ENCODE assay signal across 14 cellular contexts in genomic region chr2:224009605-224010330, GRCh38. TPM values are rescaled to one million over a fixed set of nuclear protein-coding genes. Genes with fewer than 3 reads are reported as not detected.
A peak's percentile ranks its signal among the peaks of the same experiment; 100 is the strongest.
DNase-seq lines count a peak whose midpoint lies in the region; ATAC-seq, FAIRE-seq and TF ChIP-seq lines count a peak whose summit lies in the region.
"Had no signal": no experiment of that assay in that cellular context is flagged by ENCODE, and none has a peak within 500 bp of the region (broad histone marks: within the 10 kb centered on the region; RNA-seq: fewer than 3 reads in every experiment).

No MANE protein-coding gene starts in this region.

- peaks cover 6% of the 10 kb centered on the region for H3K4me1 ChIP-seq in IMR-90 (ENCODE audit: control insufficient read depth, insufficient read depth, low read length)
- no peaks in the 10 kb centered on the region for H3K4me1 ChIP-seq in astrocyte (ENCODE audit: insufficient read depth, low read length)
- H3K4me1 ChIP-seq in hepatocyte (ENCODE audit: insufficient read depth), result peaks cover 9% of the 10 kb centered on the region
- H3K4me1 ChIP-seq: parathyroid adenoma had no signal

- H3K9me3 Mint-ChIP-seq in astrocyte (ENCODE audit: unreplicated experiment), result no peaks in the 10 kb centered on the region
- H3K9me3 Mint-ChIP-seq: stimulated activated effector memory CD8-positive, alpha-beta T cell treated with anti-CD3 and anti-CD28 coated beads, Interleukin-12 subunit alpha, Interleukin-12 subunit beta, amount 100 ng/mL, for 72 hours had no signal

- peak overlapping the region; percentile 54 for H3K23ac ChIP-seq in IMR-90 (ENCODE audit: low read depth, low read length)

- H3K9ac ChIP-seq in IMR-90 (ENCODE audit: low read depth, low read length), result no peak overlapping the region
- H3K9ac ChIP-seq in astrocyte (ENCODE audit: low read length), result no peak overlapping the region
- H3K9ac ChIP-seq: parathyroid adenoma had no signal

- in situ Hi-C loops in IMR-90 (cut with MboI; ENCODE audit: low sequenced_read_pairs), result no loop called here

- no TSS peak for BruUV-seq in IMR-90 (replicated peaks; lab: Mats Ljungman, UMichigan)

- peaks cover 4% of the 10 kb centered on the region; the same call in 1 of the 2 replicates for H3K9me1 ChIP-seq in IMR-90 (ENCODE audit: insufficient read depth, low read length)

- no peak for TF ChIP-seq POLR2A in IMR-90 (IDR thresholded peaks at IDR 0.05; ENCODE audit: low read depth, low read length)

- no peak overlapping the region; the same call in 1 of the 2 replicates for H3K56ac ChIP-seq in IMR-90 (ENCODE audit: extremely low read depth, insufficient read depth, low read length)

- H3K9me2 ChIP-seq in hepatocyte (replicated peaks; ENCODE audit: insufficient read depth), result no peaks in the 10 kb centered on the region

- intact Hi-C loops in IMR-90 (cut with micrococcal nuclease), result no loop called here

- peak overlapping the region; percentile 59 to 73; a peak in 3 of 4 replicates for H4K8ac ChIP-seq in IMR-90 (ENCODE audit: low read depth in 2 of 2, low read length in 2 of 2)

- peaks cover 3 to 18% of the 10 kb centered on the region in 2 experiments; a peak in 3 of 4 replicates for H3K79me1 ChIP-seq in IMR-90 (ENCODE audit: low read depth in 1 of 2, low read length in 2 of 2)

- peak overlapping the region; percentile 14; the same call in 1 of the 2 replicates for H3K4me2 ChIP-seq in IMR-90 (ENCODE audit: low read depth, low read length)
- no peak overlapping the region for H3K4me2 ChIP-seq in astrocyte (ENCODE audit: low read length)
- H3K4me2 ChIP-seq in hepatocyte, result no peak overlapping the region

- peak overlapping the region; percentile 62; the same call in 1 of the 2 replicates for H4K5ac ChIP-seq in IMR-90 (ENCODE audit: low read depth, low read length)

- H3K27ac Mint-ChIP-seq in astrocyte (ENCODE audit: unreplicated experiment), result peak overlapping the region; percentile 14
- no peak overlapping the region for H3K27ac Mint-ChIP-seq in T-helper 17 cell
- H3K27ac Mint-ChIP-seq: activated naive CD8-positive, alpha-beta T cell; stimulated activated effector memory CD8-positive, alpha-beta T cell treated with anti-CD3 and anti-CD28 coated beads, Interleukin-12 subunit alpha, Interleukin-12 subunit beta, amount 100 ng/mL, for 72 hours had no signal

- H2BK15ac ChIP-seq in IMR-90 (ENCODE audit: low read depth, low read length), result peak overlapping the region; percentile 91; the same call in 2 of the 3 replicates

- peak overlapping the region; percentile 86 for H2BK5ac ChIP-seq in IMR-90 (ENCODE audit: low read depth, low read length, poor library complexity, severe bottlenecking)

- H3K27me3 ChIP-seq in IMR-90 (ENCODE audit: control insufficient read depth, insufficient read depth, low read length), result no peaks in the 10 kb centered on the region
- H3K27me3 ChIP-seq in astrocyte (ENCODE audit: insufficient read depth, low read length), result no peaks in the 10 kb centered on the region
- no peaks in the 10 kb centered on the region for H3K27me3 ChIP-seq in hepatocyte

- H4K20me1 ChIP-seq in IMR-90 (ENCODE audit: insufficient read depth, low read length) (no peaks in the 10 kb centered on the region), astrocyte (ENCODE audit: insufficient read depth, low read length) (peaks cover 12% of the 10 kb centered on the region), hepatocyte (ENCODE audit: insufficient read depth, poor library complexity, severe bottlenecking) (no peaks in the 10 kb centered on the region)

- WGBS in IMR-90 (ENCODE audit: extremely low coverage in 2 of 2, insufficient read length in 1 of 2), 2 experiments, result no CpG with 5 or more reads among the region's 5 CpGs
- 82% methylated on average over 5 of the region's 5 CpGs for WGBS in hepatocyte (ENCODE audit: low lambda C conversion rate, missing lambda C conversion rate)

- TF ChIP-seq CTCF in AG10803 (conservative IDR thresholded peaks at IDR 0.05; ENCODE audit: low read length) (no peak), IMR-90 (conservative IDR thresholded peaks at IDR 0.05; ENCODE audit: low read depth, low read length) (no peak), astrocyte (IDR thresholded peaks at IDR 0.05; ENCODE audit: insufficient read depth, low read depth, low read length) (no peak), hepatocyte (IDR thresholded peaks at IDR 0.05; ENCODE audit: poor library complexity) (no peak), coronary artery (IDR thresholded peaks at IDR 0.05) (no peak)

- H3K18ac ChIP-seq in IMR-90 (ENCODE audit: low read depth, low read length), result peak overlapping the region; percentile 73; the same call in 1 of the 2 replicates

- no peak overlapping the region for H3K4me3 Mint-ChIP-seq in astrocyte (ENCODE audit: unreplicated experiment)
- H3K4me3 Mint-ChIP-seq in T-helper 17 cell, result no peak overlapping the region
- H3K4me3 Mint-ChIP-seq: activated naive CD8-positive, alpha-beta T cell; stimulated activated effector memory CD8-positive, alpha-beta T cell treated with anti-CD3 and anti-CD28 coated beads, Interleukin-12 subunit alpha, Interleukin-12 subunit beta, amount 100 ng/mL, for 72 hours had no signal

- H2AK5ac ChIP-seq in IMR-90 (ENCODE audit: low read depth, low read length), result 0 out of 2 replicates have a peak overlapping the region, but pooled peaks have one; percentile 66

- no peaks in the 10 kb centered on the region for H3K9me3 ChIP-seq in IMR-90 (ENCODE audit: control insufficient read depth, insufficient read depth, low read length)
- H3K9me3 ChIP-seq in astrocyte (ENCODE audit: insufficient read depth, low read depth, low read length), result no peaks in the 10 kb centered on the region
- no peaks in the 10 kb centered on the region for H3K9me3 ChIP-seq in hepatocyte (ENCODE audit: low read depth)
- no peaks in the 10 kb centered on the region for H3K9me3 ChIP-seq in T-helper 17 cell (ENCODE audit: control insufficient read depth, low read length, poor library complexity, severe bottlenecking)
- H3K9me3 ChIP-seq: heart right ventricle had no signal

- peak overlapping the region; percentile 96 for H2BK20ac ChIP-seq in IMR-90 (ENCODE audit: low read depth, low read length)

- H2BK120ac ChIP-seq in IMR-90 (ENCODE audit: low read depth, low read length), result peak overlapping the region; percentile 93

- no peak overlapping the region for H2AFZ ChIP-seq in IMR-90 (replicated peaks; ENCODE audit: low read length, poor library complexity)
- no peak overlapping the region for H2AFZ ChIP-seq in astrocyte (ENCODE audit: low read depth, low read length)
- no peak overlapping the region for H2AFZ ChIP-seq in hepatocyte
- H2AFZ ChIP-seq: parathyroid adenoma had no signal

- POLR2A ChIA-PET in IMR-90 (lab: Charles Lee; ENCODE audit: unreplicated experiment), result no interaction called here

- H3K36me3 ChIP-seq in IMR-90 (ENCODE audit: control insufficient read depth, insufficient read depth, low read length) (0 out of 2 replicates have a peak, but pooled peaks cover 2% of the 10 kb centered on the region), astrocyte (ENCODE audit: insufficient read depth, low read length) (no peaks in the 10 kb centered on the region), hepatocyte (replicated peaks; ENCODE audit: insufficient read depth, low read depth) (no peaks in the 10 kb centered on the region)
- H3K36me3 ChIP-seq: heart right ventricle had no signal

- H3K14ac ChIP-seq in IMR-90 (replicated peaks; ENCODE audit: low read depth, low read length), result peak overlapping the region; percentile 89

- peaks cover 16% of the 10 kb centered on the region for H3K4me1 Mint-ChIP-seq in astrocyte (ENCODE audit: low read depth, unreplicated experiment)
- no peaks in the 10 kb centered on the region for H3K4me1 Mint-ChIP-seq in T-helper 17 cell
- H3K4me1 Mint-ChIP-seq: stimulated activated effector memory CD8-positive, alpha-beta T cell treated with anti-CD3 and anti-CD28 coated beads, Interleukin-12 subunit alpha, Interleukin-12 subunit beta, amount 100 ng/mL, for 72 hours had no signal

- DNase-seq in AG10803 (ENCODE audit: low read depth) (peak; percentile 38), IMR-90 (peak; percentile 34), astrocyte (ENCODE audit: low read depth) (peak; percentile 38), hepatocyte (ENCODE audit: low spot score) (no peak), COR-L47 (lab: John Stamatoyannopoulos, UW) (no peak), coronary artery (ENCODE audit: low spot score) (no peak), T-helper 17 cell (no peak)
- DNase-seq: GDM1; heart right ventricle; stimulated activated CD4-positive, alpha-beta T cell treated with anti-CD3 and anti-CD28 coated beads, Interleukin-2, amount 100 ng/mL, for 24 hours had no signal

- H3K36me3 Mint-ChIP-seq in astrocyte (ENCODE audit: low read depth, unreplicated experiment) (peaks cover 5% of the 10 kb centered on the region), T-helper 17 cell (ENCODE audit: low read depth) (no peaks in the 10 kb centered on the region)
- H3K36me3 Mint-ChIP-seq: stimulated activated effector memory CD8-positive, alpha-beta T cell treated with anti-CD3 and anti-CD28 coated beads, Interleukin-12 subunit alpha, Interleukin-12 subunit beta, amount 100 ng/mL, for 72 hours had no signal

- H3K27ac ChIP-seq in IMR-90 (ENCODE audit: insufficient read depth, low read length) (peak overlapping the region; percentile 39), astrocyte (ENCODE audit: low read depth, low read length) (no peak overlapping the region), hepatocyte (peak overlapping the region; percentile 61), coronary artery (no peak overlapping the region)
- H3K27ac ChIP-seq: heart right ventricle, parathyroid adenoma had no signal

- H3K27me3 Mint-ChIP-seq in astrocyte (ENCODE audit: low read depth, unreplicated experiment) (no peaks in the 10 kb centered on the region), T-helper 17 cell (peaks cover 14% of the 10 kb centered on the region)
- H3K27me3 Mint-ChIP-seq: activated naive CD8-positive, alpha-beta T cell had no signal

- H3K4me3 ChIP-seq in AG10803 (ENCODE audit: low read length) (no peak overlapping the region), IMR-90 (ENCODE audit: insufficient read depth, low read depth, low read length) (no peak overlapping the region), astrocyte (ENCODE audit: insufficient read depth, low read depth, low read length) (no peak overlapping the region), hepatocyte (no peak overlapping the region), coronary artery (no peak overlapping the region)
- H3K4me3 ChIP-seq: heart right ventricle had no signal

- peak; percentile 61 for ATAC-seq in IMR-90 (ENCODE audit: low read depth)
- no peak for ATAC-seq in GM21367 (IDR thresholded peaks at IDR 0.05; ENCODE audit: unreplicated experiment)
- no peak for ATAC-seq in T-helper 17 cell
- ATAC-seq: stimulated activated effector memory CD8-positive, alpha-beta T cell treated with anti-CD3 and anti-CD28 coated beads, Interleukin-12 subunit alpha, Interleukin-12 subunit beta, amount 100 ng/mL, for 72 hours had no signal

- peak overlapping the region; percentile 87 for H4K91ac ChIP-seq in IMR-90 (ENCODE audit: insufficient read depth, low read depth, low read length)

- dilution Hi-C loops in IMR-90 (cut with HindIII; ENCODE audit: low sequenced_read_pairs, unreplicated experiment), result no loop called here

- H3K79me2 ChIP-seq in astrocyte (ENCODE audit: insufficient read depth, low read length) (no peaks in the 10 kb centered on the region), hepatocyte (peaks cover 24% of the 10 kb centered on the region)
- H3K79me2 ChIP-seq: parathyroid adenoma had no signal

- H3K4ac ChIP-seq in IMR-90 (ENCODE audit: low read depth, low read length), result peak overlapping the region; percentile 79

- CTCF ChIA-PET in IMR-90 (lab: Yijun Ruan, JAX), result no interaction called here

- TF ChIP-seq RAD21 in IMR-90 (IDR thresholded peaks at IDR 0.05; ENCODE audit: low read length), result no peak

- peak overlapping the region; percentile 79 for H2AK9ac ChIP-seq in IMR-90 (replicated peaks; ENCODE audit: low read depth, low read length, poor library complexity)

- peak; percentile 68 for FAIRE-seq in astrocyte (lab: Jason Lieb, UNC)

RNA-seq across cellular contexts. Expression of gene SERPINE2, which starts 29.3 kb away (rescaled TPM):
- 21.1 and 24.0 TPM in 2 replicates for total RNA-seq in IMR-90 (2012; rRNA removed)
- 62.7 and 109 TPM in 2 replicates for polyA plus RNA-seq in IMR-90 (2012; rRNA removed)
- 29.0 and 40.8 TPM in 2 replicates for polyA plus RNA-seq in IMR-90 (2012; cell fraction: cytosol; rRNA removed)
- polyA plus RNA-seq in IMR-90 (2012; cell fraction: nucleus; rRNA removed; ENCODE audit: low replicate concordance), result 31.5 and 36.1 TPM in 2 replicates
- total RNA-seq in astrocyte, result 375 and 389 TPM in 2 replicates
- 153 and 186 TPM in 2 replicates for total RNA-seq in hepatocyte
- polyA plus RNA-seq in hepatocyte, result 394 and 427 TPM in 2 replicates
- 1 to 10 TPM in 1 of 2 donors, under 1 TPM in 1; 0.37 to 3.9 TPM for total RNA-seq in T-helper 17 cell

RNA-seq across cellular contexts. Expression of gene MRPL44, which starts 52.5 kb away (rescaled TPM):
- total RNA-seq in IMR-90 (2012; rRNA removed), result 20.1 and 30.3 TPM in 2 replicates
- polyA plus RNA-seq in IMR-90 (2012; rRNA removed), result 13.9 and 18.6 TPM in 2 replicates
- 6.0 and 8.4 TPM in 2 replicates for polyA plus RNA-seq in IMR-90 (2012; cell fraction: cytosol; rRNA removed)
- 2.0 and 6.5 TPM in 2 replicates for polyA plus RNA-seq in IMR-90 (2012; cell fraction: nucleus; rRNA removed; ENCODE audit: low replicate concordance)
- total RNA-seq in astrocyte, result 32.6 and 33.3 TPM in 2 replicates
- total RNA-seq in hepatocyte, result 46.5 and 49.5 TPM in 2 replicates
- polyA plus RNA-seq in hepatocyte, result 24.7 and 29.0 TPM in 2 replicates
- total RNA-seq in T-helper 17 cell, result 10 to 100 TPM; 21.8 to 30.5 TPM

Comparison
In these comparisons a context has a peak if more than half of its experiments do, and no peak if none do; other contexts are left out.
1. DNase-seq: peak in AG10803 (single experiment), IMR-90 (single experiment) and astrocyte (single experiment); none in hepatocyte (single experiment), COR-L47 (single experiment), coronary artery (single experiment) and T-helper 17 cell (0 of 3).
2. H3K27ac ChIP-seq: peak in IMR-90 (single experiment) and hepatocyte (single experiment); none in astrocyte (single experiment) and coronary artery (0 of 2).